ENCODE assay signal across 1 cellular context in the genomic region with DNA sequence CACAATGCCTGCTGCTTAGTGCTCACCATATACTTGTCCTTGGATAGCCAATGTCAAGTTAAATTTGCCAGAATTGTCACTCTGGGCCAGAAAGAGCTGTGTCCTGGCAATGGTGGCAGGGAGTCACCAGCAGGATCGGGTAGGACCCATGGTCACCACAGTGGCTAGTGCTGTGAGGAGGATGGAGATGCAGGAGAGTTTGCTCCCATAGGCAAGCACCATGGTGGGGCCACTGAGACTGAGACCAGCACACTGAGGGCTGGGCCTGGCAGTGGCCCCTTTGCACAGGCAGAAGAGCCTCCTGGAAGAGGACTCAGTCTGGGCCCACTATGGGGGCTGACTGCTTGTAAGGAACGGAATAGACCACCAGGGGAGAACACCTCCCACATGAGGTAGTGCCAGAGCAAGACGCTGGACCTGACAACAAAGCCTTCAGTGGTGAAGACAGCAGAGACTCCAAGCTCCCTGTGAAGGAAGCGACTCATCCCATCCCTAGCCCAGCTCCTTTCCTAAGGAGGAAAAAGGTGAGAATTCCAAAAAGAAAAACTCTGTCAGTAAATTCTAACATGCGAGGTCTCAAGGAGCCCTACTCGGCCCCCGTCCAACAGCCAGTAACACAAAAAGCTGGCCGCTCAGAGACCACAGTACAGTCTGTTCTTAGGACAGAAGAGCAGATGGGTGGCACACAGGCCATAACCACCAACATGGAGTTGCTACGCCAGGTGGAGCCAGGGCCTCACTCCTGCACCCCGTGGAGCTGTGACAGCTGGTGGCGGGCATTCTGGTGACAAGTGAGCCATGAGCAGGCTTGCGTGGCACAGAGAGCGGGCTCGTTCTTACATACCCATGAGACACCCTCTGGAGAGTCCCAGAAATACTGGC. TPM values are rescaled to one million over a fixed set of nuclear protein-coding genes. Genes with fewer than 3 reads are reported as not detected.
"Had no signal": no experiment of that assay in that cellular context is flagged by ENCODE, and none has a peak within 500 bp of the region (broad histone marks: within the 10 kb centered on the region; RNA-seq: fewer than 3 reads in every experiment).

No MANE protein-coding gene starts in this region.

RNA-seq across cellular contexts. Expression of a gene that starts 6.9 kb away (rescaled TPM):
- polyA plus RNA-seq: immature natural killer cell had no signal
